8 cellular contexts compared by ENCODE assay signal in genomic region chr11:36746886-36747710, GRCh38.
DNase-seq lines count a peak whose midpoint lies in the region; ATAC-seq, FAIRE-seq and TF ChIP-seq lines count a peak whose summit lies in the region.

No MANE protein-coding gene starts in this region.

- H3K9me3 ChIP-seq in SJCRH30 (replicated peaks), result no peaks in the 10 kb centered on the region

- peak; percentile 82 for FAIRE-seq in urothelium cell line (lab: Jason Lieb, UNC)

- no peak overlapping the region for H3K27ac ChIP-seq in SJCRH30

- H3K4me1 ChIP-seq in SJCRH30, result peaks cover 17% of the 10 kb centered on the region

- peak; percentile 79 for ATAC-seq in HG02610 (IDR thresholded peaks at IDR 0.05; ENCODE audit: unreplicated experiment)

- TF ChIP-seq CTCF in GM12864 (IDR thresholded peaks at IDR 0.05; ENCODE audit: low read depth, low read length, missing control alignments), result peak; percentile 99

- no peak overlapping the region for H3K4me3 ChIP-seq in GM12864 (ENCODE audit: low read depth, low read length)
- no peak overlapping the region for H3K4me3 ChIP-seq in SJCRH30

- peak; percentile 87 for DNase-seq in GM12864 (ENCODE audit: low read depth)
- DNase-seq in NCI-H1048 (lab: John Stamatoyannopoulos, UW), result peak; percentile 67
- peak; percentile 86 to 95 for DNase-seq in SJCRH30
- DNase-seq in activated gamma-delta T cell treated with anti-CD3 and anti-CD28 coated beads, Interleukin-2, amount 50 U/mL, for 16 hours (ENCODE audit: low read depth), result peak; percentile 67
- peak; percentile 88 for DNase-seq in glomerular endothelial cell (ENCODE audit: extremely low read depth, low read depth, low spot score)
- DNase-seq in pons (ENCODE audit: low spot score), result peak; percentile 94
- peak; percentile 81 for DNase-seq in urothelium cell line (ENCODE audit: low spot score)

- H3K36me3 ChIP-seq in SJCRH30, result no peaks in the 10 kb centered on the region

- H3K27me3 ChIP-seq in SJCRH30, result no peaks in the 10 kb centered on the region
